ENCODE assay signal across 10 cellular contexts in the genomic region with DNA sequence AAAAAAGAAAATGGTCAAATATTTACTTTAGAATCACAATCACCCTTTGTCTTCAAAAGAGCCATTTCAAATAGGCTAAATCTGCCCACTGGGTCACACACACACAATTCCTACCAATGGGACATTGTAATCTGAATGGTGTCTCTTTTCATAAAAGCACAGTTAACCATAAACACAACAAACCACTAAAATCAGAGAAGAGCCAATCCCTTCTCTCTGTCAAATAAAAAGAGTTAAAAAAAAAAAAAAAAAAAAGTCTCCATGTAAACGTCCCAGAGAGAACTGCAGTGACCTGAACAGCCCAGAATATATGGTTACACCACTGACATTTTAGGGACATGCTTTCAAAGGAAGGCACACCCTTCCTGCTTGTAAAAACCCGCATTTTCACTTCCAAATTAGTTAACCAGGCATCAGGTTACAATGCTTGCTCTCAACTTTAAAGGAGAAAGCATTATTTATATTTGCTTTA.
DNase-seq lines count a peak whose midpoint lies in the region; ATAC-seq, FAIRE-seq and TF ChIP-seq lines count a peak whose summit lies in the region.
"Had no signal": no experiment of that assay in that cellular context is flagged by ENCODE, and none has a peak within 500 bp of the region (broad histone marks: within the 10 kb centered on the region; RNA-seq: fewer than 3 reads in every experiment).

No MANE protein-coding gene starts in this region.

- peaks cover 17% of the 10 kb centered on the region for H3K36me3 Mint-ChIP-seq in endodermal cell (ENCODE audit: low read depth)
- H3K36me3 Mint-ChIP-seq: natural killer cell treated with Interleukin-12 subunit alpha and Interleukin-12 subunit beta and Interleukin-15 and Interleukin-18, amount 100 ng/mL, for 72 hours had no signal

- H3K4me1 ChIP-seq in endodermal cell (ENCODE audit: control insufficient read depth, insufficient read depth, low read length) (peaks cover 28% of the 10 kb centered on the region), pancreas (peaks cover 0 to 7% (median 4%) of the 10 kb centered on the region in 3 donors)

- H3K27me3 ChIP-seq in endodermal cell (ENCODE audit: control insufficient read depth, insufficient read depth, low read length, poor library complexity, severe bottlenecking) = no peaks in the 10 kb centered on the region
- H3K27me3 ChIP-seq in pancreas = no peaks in the 10 kb centered on the region
- H3K27me3 ChIP-seq in WERI-Rb-1 (ENCODE audit: insufficient read depth, low read depth, severe bottlenecking) = no peaks in the 10 kb centered on the region
- no peaks in the 10 kb centered on the region for H3K27me3 ChIP-seq in brain microvascular endothelial cell (replicated peaks)

- H3K4me1 Mint-ChIP-seq in endodermal cell = peaks cover 64% of the 10 kb centered on the region

- peak overlapping the region; percentile 15 for H3K4me3 ChIP-seq in endodermal cell (ENCODE audit: low read length)
- no peak overlapping the region for H3K4me3 ChIP-seq in pancreas
- H3K4me3 ChIP-seq in WERI-Rb-1 (ENCODE audit: low read depth, low read length) = no peak overlapping the region
- no peak overlapping the region for H3K4me3 ChIP-seq in brain microvascular endothelial cell (ENCODE audit: low read depth, low read length)

- TF ChIP-seq CTCF in GM13977 (IDR thresholded peaks at IDR 0.05; ENCODE audit: extremely low read depth, insufficient read depth, missing control alignments) (no peak), endodermal cell (conservative IDR thresholded peaks at IDR 0.05) (no peak), pancreas (IDR thresholded peaks at IDR 0.05) (no peak), WERI-Rb-1 (IDR thresholded peaks at IDR 0.05; ENCODE audit: low read depth, low read length) (no peak), brain microvascular endothelial cell (IDR thresholded peaks at IDR 0.05; ENCODE audit: low read depth, low read length, missing control alignments) (no peak)

- H3K9ac ChIP-seq in endodermal cell (ENCODE audit: extremely low read depth, low read length, poor library complexity, severe bottlenecking) = no peak overlapping the region
- H3K9ac ChIP-seq: KMS-11 had no signal

- H3K27ac Mint-ChIP-seq in endodermal cell = no peak overlapping the region
- H3K27ac Mint-ChIP-seq: natural killer cell treated with Interleukin-12 subunit alpha and Interleukin-12 subunit beta and Interleukin-15 and Interleukin-18, amount 100 ng/mL, for 72 hours had no signal

- H3K27ac ChIP-seq in endodermal cell (ENCODE audit: low read depth, low read length) (no peak overlapping the region), pancreas (no peak overlapping the region), WERI-Rb-1 (no peak overlapping the region), brain microvascular endothelial cell (no peak overlapping the region)
- H3K27ac ChIP-seq: KMS-11 had no signal

- DNase-seq in GM13977 (ENCODE audit: low spot score) (peak; percentile 25), NCI-H146 treated with DMSO at 0.1 percent for 48 hours (lab: John Stamatoyannopoulos, UW; ENCODE audit: unreplicated experiment) (peak; percentile 62), endodermal cell (no peak), pancreas (no peak), mesenteric fat pad (ENCODE audit: low spot score) (no peak), WERI-Rb-1 (no peak), brain microvascular endothelial cell (no peak)
- no peak for DNase-seq in activated effector memory CD4-positive, alpha-beta T cell treated with anti-CD3 and anti-CD28 coated beads, Interleukin-2, amount 50 U/mL, for 16 hours

- in situ Hi-C loops in GM13977 (cut with MboI; ENCODE audit: low pct_unique_long_range_greater_than_20kb, low sequenced_read_pairs, unreplicated experiment) = no loop called here
- in situ Hi-C loops in brain microvascular endothelial cell (cut with HindIII; ENCODE audit: low pct_ligation_motif_present, low sequenced_read_pairs) = no loop called here

- no peaks in the 10 kb centered on the region for H3K9me3 Mint-ChIP-seq in endodermal cell

- FAIRE-seq in pancreas (lab: Jason Lieb, UNC) = no peak

- intact Hi-C loops in pancreas (cut with DNase I) = no loop called here

- H3K27me3 Mint-ChIP-seq in endodermal cell (ENCODE audit: insufficient read depth) = no peaks in the 10 kb centered on the region

- H3K9me3 ChIP-seq in endodermal cell (ENCODE audit: control insufficient read depth, low read length) (no peaks in the 10 kb centered on the region), pancreas (no peaks in the 10 kb centered on the region), WERI-Rb-1 (ENCODE audit: severe bottlenecking) (no peaks in the 10 kb centered on the region)

- WGBS in endodermal cell (ENCODE audit: insufficient coverage in 1 of 2, insufficient read length in 1 of 2), 2 experiments = 19% methylated on average over 2 of the region's 2 CpGs; no CpG with 5 or more reads in 1 of the 2 experiments
- 9% methylated on average over 2 of the region's 2 CpGs for WGBS in pancreas, 2 donors

- H3K4me3 Mint-ChIP-seq in endodermal cell = no peak overlapping the region
- H3K4me3 Mint-ChIP-seq: natural killer cell treated with Interleukin-12 subunit alpha and Interleukin-12 subunit beta and Interleukin-15 and Interleukin-18, amount 100 ng/mL, for 72 hours had no signal

- ATAC-seq in pancreas = peak in 3 of 4 donors; percentile 12 to 29 (median 28)
- ATAC-seq: natural killer cell treated with Interleukin-12 subunit alpha and Interleukin-12 subunit beta and Interleukin-15 and Interleukin-18, amount 100 ng/mL, for 72 hours had no signal

- H3K36me3 ChIP-seq in endodermal cell (ENCODE audit: control insufficient read depth, insufficient read depth, low read length) = peaks cover 10% of the 10 kb centered on the region
- no peaks in the 10 kb centered on the region for H3K36me3 ChIP-seq in pancreas
- H3K36me3 ChIP-seq in WERI-Rb-1 = peaks cover 67% of the 10 kb centered on the region
- H3K36me3 ChIP-seq in brain microvascular endothelial cell (replicated peaks) = peaks cover 26% of the 10 kb centered on the region

Comparison
In these comparisons a context has a peak if more than half of its experiments do, and no peak if none do; other contexts are left out.
1. DNase-seq: peak in GM13977 (single experiment) and NCI-H146 treated with DMSO at 0.1 percent for 48 hours (single experiment); none in endodermal cell (single experiment), pancreas (0 of 6), mesenteric fat pad (single experiment), WERI-Rb-1 (single experiment), brain microvascular endothelial cell (single experiment) and activated effector memory CD4-positive, alpha-beta T cell treated with anti-CD3 and anti-CD28 coated beads, Interleukin-2, amount 50 U/mL, for 16 hours (single experiment).